ENCODE assay signal across 6 cellular contexts in the genomic region with DNA sequence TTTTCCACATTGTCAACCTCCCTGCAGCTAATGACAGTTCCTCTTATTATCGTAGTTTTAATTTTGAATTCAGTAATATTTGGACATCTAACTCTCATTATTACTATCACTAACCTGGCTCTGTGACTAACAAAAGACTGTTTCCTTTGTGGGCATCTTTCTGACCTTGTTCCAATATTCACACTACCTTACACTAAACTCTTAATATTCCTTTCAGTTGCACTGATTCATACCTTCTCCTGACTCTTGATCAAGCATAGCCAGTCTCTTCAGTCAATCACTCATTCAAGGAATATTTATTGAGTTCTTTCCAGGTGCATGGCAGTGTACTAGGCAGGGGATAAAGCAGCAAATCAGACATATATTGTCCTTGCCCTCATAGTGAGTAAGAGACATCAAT.
"Had no signal": no experiment of that assay in that cellular context is flagged by ENCODE, and none has a peak within 500 bp of the region (broad histone marks: within the 10 kb centered on the region; RNA-seq: fewer than 3 reads in every experiment).

No MANE protein-coding gene starts in this region.

- H3K9me3 Mint-ChIP-seq: HFFc6, IgD-negative memory B cell had no signal

- H3K27ac Mint-ChIP-seq: HFFc6, IgD-negative memory B cell had no signal

- ATAC-seq: HCT116, HepG2 had no signal

- DNase-seq: GOT3, H7, HFFc6 had no signal

- H3K27me3 Mint-ChIP-seq: IgD-negative memory B cell had no signal

- H3K4me1 Mint-ChIP-seq: IgD-negative memory B cell had no signal

- H3K4me3 Mint-ChIP-seq: HFFc6, IgD-negative memory B cell had no signal
